8 cellular contexts compared by ENCODE assay signal in genomic region chr22:20495861-20496681, GRCh38. TPM values are rescaled to one million over a fixed set of nuclear protein-coding genes. Genes with fewer than 3 reads are reported as not detected.
DNase-seq lines count a peak whose midpoint lies in the region; ATAC-seq and TF ChIP-seq lines count a peak whose summit lies in the region.

No MANE protein-coding gene starts in this region.

- H3K9me3 Mint-ChIP-seq in activated naive CD8-positive, alpha-beta T cell treated with anti-CD3 and anti-CD28 coated beads, Interleukin-2, amount 50 U/mL, for 24 hours, result no peaks in the 10 kb centered on the region

- H3K27me3 ChIP-seq in SU-DHL-6 (ENCODE audit: low read length) (no peaks in the 10 kb centered on the region), cardiac muscle cell (no peaks in the 10 kb centered on the region), parathyroid adenoma (ENCODE audit: control insufficient read depth, insufficient read depth, low read length) (no peaks in the 10 kb centered on the region), tibial artery (no peaks in the 10 kb centered on the region)

- H3K9me2 ChIP-seq in SU-DHL-6 (replicated peaks; ENCODE audit: insufficient read depth, low read length), result no peaks in the 10 kb centered on the region

- peak overlapping the region; percentile 82 for H3K4me3 Mint-ChIP-seq in activated naive CD8-positive, alpha-beta T cell treated with anti-CD3 and anti-CD28 coated beads, Interleukin-2, amount 50 U/mL, for 24 hours

- H3K9me3 ChIP-seq in SU-DHL-6 (ENCODE audit: insufficient read depth, low read length), result no peaks in the 10 kb centered on the region
- H3K9me3 ChIP-seq in cardiac muscle cell (ENCODE audit: low read depth), result no peaks in the 10 kb centered on the region
- no peaks in the 10 kb centered on the region for H3K9me3 ChIP-seq in parathyroid adenoma (ENCODE audit: control insufficient read depth, low read length)
- H3K9me3 ChIP-seq in tibial artery, result no peaks in the 10 kb centered on the region

- peak overlapping the region; percentile 70 for H3K27ac Mint-ChIP-seq in activated naive CD8-positive, alpha-beta T cell treated with anti-CD3 and anti-CD28 coated beads, Interleukin-2, amount 50 U/mL, for 24 hours

- TF ChIP-seq CTCF in GM12864 (IDR thresholded peaks at IDR 0.05; ENCODE audit: low read depth, low read length, missing control alignments) (peak; percentile 81), SU-DHL-6 (IDR thresholded peaks at IDR 0.05; ENCODE audit: insufficient read depth, low read length, poor library complexity, severe bottlenecking) (peak; percentile 74), cardiac muscle cell (IDR thresholded peaks at IDR 0.05; ENCODE audit: low read depth, low read length) (peak; percentile 96), parathyroid adenoma (IDR thresholded peaks at IDR 0.05) (peak; percentile 85), tibial artery (IDR thresholded peaks at IDR 0.05) (peak; percentile 84 to 85)

- ATAC-seq in HG02571 (IDR thresholded peaks at IDR 0.05; ENCODE audit: unreplicated experiment), result peak; percentile 72
- ATAC-seq in activated naive CD8-positive, alpha-beta T cell treated with anti-CD3 and anti-CD28 coated beads, Interleukin-2, amount 50 U/mL, for 24 hours, result peak; percentile 95

- no peaks in the 10 kb centered on the region for H3K27me3 Mint-ChIP-seq in activated naive CD8-positive, alpha-beta T cell treated with anti-CD3 and anti-CD28 coated beads, Interleukin-2, amount 50 U/mL, for 24 hours

- H3K4me1 Mint-ChIP-seq in activated naive CD8-positive, alpha-beta T cell treated with anti-CD3 and anti-CD28 coated beads, Interleukin-2, amount 50 U/mL, for 24 hours, result peaks cover 34% of the 10 kb centered on the region

- no peaks in the 10 kb centered on the region for H3F3A ChIP-seq in SU-DHL-6 (ENCODE audit: insufficient read depth)

- H3K9ac ChIP-seq in SU-DHL-6 (ENCODE audit: low read length) (peak overlapping the region; percentile 70), parathyroid adenoma (no peak overlapping the region)

- no peaks in the 10 kb centered on the region for H4K20me1 ChIP-seq in SU-DHL-6 (ENCODE audit: low read depth, low read length)

- H3K27ac ChIP-seq in SU-DHL-6 (ENCODE audit: low read depth, low read length) (peak overlapping the region; percentile 44; the same call in 1 of the 2 replicates), cardiac muscle cell (peak overlapping the region; percentile 91), parathyroid adenoma (peak overlapping the region; percentile 68), tibial artery (peak overlapping the region; percentile 98)

- H3K79me2 ChIP-seq in SU-DHL-6 (ENCODE audit: insufficient read depth, low read length) (no peaks in the 10 kb centered on the region; the same call in 1 of the 2 replicates), parathyroid adenoma (no peaks in the 10 kb centered on the region)

- peak overlapping the region; percentile 50 for H3K4me3 ChIP-seq in GM12864 (ENCODE audit: low read depth, low read length)
- H3K4me3 ChIP-seq in SU-DHL-6 (ENCODE audit: insufficient read depth, low read length, poor library complexity, severe bottlenecking), result peak overlapping the region; percentile 57
- peak overlapping the region; percentile 58 for H3K4me3 ChIP-seq in cardiac muscle cell
- H3K4me3 ChIP-seq in parathyroid adenoma (ENCODE audit: low read depth, low read length), result peak overlapping the region; percentile 52
- peak overlapping the region; percentile 65 to 68 for H3K4me3 ChIP-seq in tibial artery

- H3K4me2 ChIP-seq in SU-DHL-6 (ENCODE audit: low read depth, low read length, poor library complexity, severe bottlenecking) (peak overlapping the region; percentile 90), parathyroid adenoma (ENCODE audit: low read length) (peak overlapping the region; percentile 75)

- DNase-seq in GM12864 (ENCODE audit: low read depth) (peak; percentile 72), NCI-H1092 (lab: John Stamatoyannopoulos, UW) (peak; percentile 86), cardiac muscle cell (ENCODE audit: low read depth in 1 of 2, low spot score in 1 of 2) (peak; percentile 95), tibial artery (peak; percentile 86 to 96)
- DNase-seq in activated naive CD8-positive, alpha-beta T cell treated with anti-CD3 and anti-CD28 coated beads, Interleukin-2, amount 50 U/mL, for 24 hours, result peak; percentile 95

- H3K36me3 ChIP-seq in SU-DHL-6 (ENCODE audit: low read length) (no peaks in the 10 kb centered on the region), cardiac muscle cell (no peaks in the 10 kb centered on the region), parathyroid adenoma (ENCODE audit: control insufficient read depth, insufficient read depth, low read length) (no peaks in the 10 kb centered on the region), tibial artery (peaks cover 3 to 20% (median 11%) of the 10 kb centered on the region in 3 donors)

- no peaks in the 10 kb centered on the region for H3K4me1 ChIP-seq in cardiac muscle cell (ENCODE audit: low read depth)
- no peaks in the 10 kb centered on the region for H3K4me1 ChIP-seq in parathyroid adenoma
- H3K4me1 ChIP-seq in tibial artery, result peaks cover 0 to 23% (median 15%) of the 10 kb centered on the region in 4 donors

- peaks cover 3% of the 10 kb centered on the region for H3K36me3 Mint-ChIP-seq in activated naive CD8-positive, alpha-beta T cell treated with anti-CD3 and anti-CD28 coated beads, Interleukin-2, amount 50 U/mL, for 24 hours (ENCODE audit: low read depth)

- intact Hi-C loops in tibial artery (cut with DNase I; ENCODE audit: low total_unique reads), result loop anchor here (5.0 kb wide), 2 partner anchors 59 to 71 kb away; partner anchors contain the start of gene SCARF2

- peak overlapping the region; percentile 48 for H2AFZ ChIP-seq in SU-DHL-6 (ENCODE audit: low read depth, low read length, severe bottlenecking)
- peak overlapping the region; percentile 86 for H2AFZ ChIP-seq in parathyroid adenoma

RNA-seq across cellular contexts. Expression of gene KLHL22, which starts 0.5 kb away (rescaled TPM):
- 53.3 and 55.0 TPM in 2 replicates for total RNA-seq in cardiac muscle cell
- 31.9 and 33.8 TPM in 2 replicates for polyA plus RNA-seq in cardiac muscle cell

RNA-seq across cellular contexts. Expression of gene MED15, which starts 11.3 kb away (rescaled TPM):
- total RNA-seq in cardiac muscle cell, result 41.9 and 45.1 TPM in 2 replicates
- 45.3 and 59.5 TPM in 2 replicates for polyA plus RNA-seq in cardiac muscle cell

RNA-seq across cellular contexts. Expression of gene SCARF2, which starts 58.4 kb away (rescaled TPM):
- 42.0 and 66.1 TPM in 2 replicates for total RNA-seq in cardiac muscle cell
- polyA plus RNA-seq in cardiac muscle cell, result 38.0 and 67.4 TPM in 2 replicates

Comparison
In these comparisons a context has a peak if more than half of its experiments do, and no peak if none do; other contexts are left out.
1. Peak in every context shown above with its lines: DNase-seq, ATAC-seq, H3K4me3 ChIP-seq and H3K27ac ChIP-seq.
2. H3K27ac ChIP-seq: peak in every context shown above with its lines; median percentile 98 in tibial artery; 91 in cardiac muscle cell; 68 in parathyroid adenoma; 44 in SU-DHL-6.